ENCODE assay signal across 1 cellular context in the genomic region with DNA sequence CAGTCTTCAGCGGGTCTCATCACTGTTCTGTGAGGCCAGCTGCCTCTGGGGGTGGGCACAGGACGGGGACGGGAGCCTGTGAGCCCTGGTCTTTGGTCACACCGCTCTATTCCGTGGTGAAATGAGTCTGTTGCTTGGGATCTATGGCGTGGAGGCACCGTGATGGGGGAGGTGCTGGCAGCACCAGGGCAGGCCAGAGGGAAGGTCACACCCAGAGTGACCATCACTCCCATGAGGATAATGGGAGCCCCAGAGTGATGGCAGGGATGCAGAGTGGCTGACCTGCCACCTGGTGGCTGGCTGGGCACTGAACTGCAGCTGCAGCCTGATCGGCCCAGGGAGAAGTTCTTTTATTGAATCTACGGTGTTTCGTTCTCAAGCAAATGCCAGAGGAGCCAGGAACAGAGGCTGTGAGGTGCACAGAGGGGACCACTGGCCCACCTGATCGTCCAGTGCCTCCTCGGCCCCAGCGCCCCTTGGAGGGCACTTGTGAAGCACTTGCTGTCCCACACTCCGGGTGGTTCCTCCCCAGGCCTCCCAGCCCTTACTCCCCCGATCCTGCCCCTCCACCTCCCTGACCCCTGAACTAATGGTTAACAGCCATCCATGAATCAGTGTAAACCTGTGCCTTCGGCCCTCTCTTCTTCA.
TF ChIP-seq lines count a peak whose summit lies in the region.

No MANE protein-coding gene starts in this region.

TF ChIP-seq in endothelial cell of umbilical vein, 7 proteins besides CTCF, POLR2A, EP300 and RAD21:
- TF ChIP-seq EZH2 (IDR thresholded peaks at IDR 0.05; ENCODE audit: borderline replicate concordance, low read depth, low read length, severe bottlenecking) = no peak
TF ChIP-seq in endothelial cell of umbilical vein: peak in this region for 0.
